8 cellular contexts compared by ENCODE assay signal in the genomic region with DNA sequence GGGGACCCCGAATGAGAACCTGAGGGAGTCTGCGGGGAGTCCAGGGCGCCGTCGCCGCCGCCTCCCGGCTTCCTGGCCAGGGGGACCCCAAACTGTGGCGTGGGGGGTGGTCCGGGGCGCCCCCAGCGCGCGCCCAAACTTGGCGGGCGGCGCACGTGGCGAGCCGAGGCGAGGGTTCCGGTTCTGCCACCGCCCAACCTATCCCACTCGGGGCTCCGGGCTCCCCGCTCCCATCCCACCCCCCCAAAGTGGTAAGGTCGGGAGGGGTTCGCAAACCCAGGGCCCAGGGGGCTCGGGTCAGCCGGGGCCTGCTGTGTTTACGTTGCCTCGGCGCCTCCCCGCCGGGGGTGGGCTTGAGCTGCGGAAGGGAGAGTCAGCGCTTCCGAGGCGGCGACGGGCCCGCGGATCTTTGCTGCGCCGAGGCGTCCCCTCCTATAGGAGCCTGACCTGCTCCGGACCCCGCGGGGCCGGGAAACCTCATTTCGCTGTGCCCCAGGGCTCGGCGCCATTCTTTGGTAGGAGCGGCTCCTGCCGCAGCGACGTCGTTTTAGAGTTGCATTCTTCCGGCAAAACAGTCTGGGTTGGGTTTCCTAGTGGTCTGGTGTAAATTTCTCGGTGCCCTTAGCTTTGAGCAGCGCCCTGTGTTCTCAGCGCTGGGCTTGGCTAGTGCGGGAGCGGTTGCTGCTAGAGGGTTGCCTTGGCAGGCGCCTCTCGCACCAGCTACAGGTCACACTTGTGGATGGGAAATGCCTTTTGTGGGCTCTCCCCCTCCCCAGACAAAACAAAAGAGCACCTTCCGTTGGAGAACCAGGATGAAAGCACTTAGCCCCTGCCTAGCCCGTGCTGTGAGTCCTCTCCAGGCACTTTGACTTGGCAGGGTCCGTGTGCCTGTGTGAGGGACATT. TPM values are rescaled to one million over a fixed set of nuclear protein-coding genes. Genes with fewer than 3 reads are reported as not detected.
DNase-seq lines count a peak whose midpoint lies in the region; TF ChIP-seq lines count a peak whose summit lies in the region.

No MANE protein-coding gene starts in this region.

- H3K36me3 ChIP-seq in cardiac muscle cell: no peaks in the 10 kb centered on the region
- H3K36me3 ChIP-seq in rectal smooth muscle tissue (ENCODE audit: control insufficient read depth, insufficient read depth, low read length): peaks cover 2% of the 10 kb centered on the region

- no peaks in the 10 kb centered on the region for H3K9me3 Mint-ChIP-seq in activated naive CD4-positive, alpha-beta T cell treated with anti-CD3 and anti-CD28 coated beads, Interleukin-2, amount 10 ng/mL, durations not matched to agents 7 days and 5 days

- no peaks in the 10 kb centered on the region for H3K9me3 ChIP-seq in cardiac muscle cell (ENCODE audit: low read depth)

- H3K4me3 ChIP-seq in cardiac muscle cell (peak overlapping the region; percentile 81), rectal smooth muscle tissue (ENCODE audit: low read length) (peak overlapping the region; percentile 57)

- H3K36me3 Mint-ChIP-seq in activated naive CD4-positive, alpha-beta T cell treated with anti-CD3 and anti-CD28 coated beads, Interleukin-2, amount 10 ng/mL, durations not matched to agents 7 days and 5 days: peaks cover 23% of the 10 kb centered on the region

- H3K4me3 Mint-ChIP-seq in activated naive CD4-positive, alpha-beta T cell treated with anti-CD3 and anti-CD28 coated beads, Interleukin-2, amount 10 ng/mL, durations not matched to agents 7 days and 5 days: peak overlapping the region; percentile 82

- peaks cover 13% of the 10 kb centered on the region for H3K4me1 ChIP-seq in cardiac muscle cell (ENCODE audit: low read depth)
- peaks cover 21% of the 10 kb centered on the region for H3K4me1 ChIP-seq in rectal smooth muscle tissue (ENCODE audit: control insufficient read depth, insufficient read depth, low read length)

- CTCF ChIA-PET in activated naive CD4-positive, alpha-beta T cell treated with anti-CD3 and anti-CD28 coated beads, Interleukin-2, amount 10 ng/mL, durations not matched to agents 7 days and 5 days (lab: Charles Lee): no interaction called here

- DNase-seq in DMS53 (lab: John Stamatoyannopoulos, UW) (peak; percentile 64), DMS53 treated with DMSO at 0.1 percent for 48 hours (lab: John Stamatoyannopoulos, UW; ENCODE audit: unreplicated experiment) (no peak), cardiac muscle cell (ENCODE audit: low read depth in 1 of 2, low spot score in 1 of 2) (peak; percentile 62 to 70), middle frontal gyrus (ENCODE audit: extremely low spot score, low spot score) (no peak), HuH-7 (ENCODE audit: low spot score) (no peak)
- peak; percentile 70 for DNase-seq in activated naive CD4-positive, alpha-beta T cell treated with anti-CD3 and anti-CD28 coated beads, Interleukin-2, amount 10 ng/mL, durations not matched to agents 7 days and 5 days

- H3K27me3 ChIP-seq in cardiac muscle cell: no peaks in the 10 kb centered on the region
- no peaks in the 10 kb centered on the region for H3K27me3 ChIP-seq in rectal smooth muscle tissue (ENCODE audit: control insufficient read depth, insufficient read depth, low read length)

- peaks cover 5% of the 10 kb centered on the region for H3K27me3 Mint-ChIP-seq in activated naive CD4-positive, alpha-beta T cell treated with anti-CD3 and anti-CD28 coated beads, Interleukin-2, amount 10 ng/mL, durations not matched to agents 7 days and 5 days

- H3K27ac Mint-ChIP-seq in activated naive CD4-positive, alpha-beta T cell treated with anti-CD3 and anti-CD28 coated beads, Interleukin-2, amount 10 ng/mL, durations not matched to agents 7 days and 5 days: peak overlapping the region; percentile 87

- H3K27ac ChIP-seq in cardiac muscle cell (peak overlapping the region; percentile 94), rectal smooth muscle tissue (ENCODE audit: low read depth, low read length) (peak overlapping the region; percentile 83)

- peaks cover 53% of the 10 kb centered on the region for H3K4me1 Mint-ChIP-seq in activated naive CD4-positive, alpha-beta T cell treated with anti-CD3 and anti-CD28 coated beads, Interleukin-2, amount 10 ng/mL, durations not matched to agents 7 days and 5 days

- H3K9ac ChIP-seq in rectal smooth muscle tissue (ENCODE audit: low read length): peak overlapping the region; percentile 62

- TF ChIP-seq CTCF in cardiac muscle cell (IDR thresholded peaks at IDR 0.05; ENCODE audit: low read depth, low read length): no peak

TF ChIP-seq in PFSK-1, 5 proteins besides CTCF, POLR2A, EP300 and RAD21:
- TF ChIP-seq, protein P1, sequence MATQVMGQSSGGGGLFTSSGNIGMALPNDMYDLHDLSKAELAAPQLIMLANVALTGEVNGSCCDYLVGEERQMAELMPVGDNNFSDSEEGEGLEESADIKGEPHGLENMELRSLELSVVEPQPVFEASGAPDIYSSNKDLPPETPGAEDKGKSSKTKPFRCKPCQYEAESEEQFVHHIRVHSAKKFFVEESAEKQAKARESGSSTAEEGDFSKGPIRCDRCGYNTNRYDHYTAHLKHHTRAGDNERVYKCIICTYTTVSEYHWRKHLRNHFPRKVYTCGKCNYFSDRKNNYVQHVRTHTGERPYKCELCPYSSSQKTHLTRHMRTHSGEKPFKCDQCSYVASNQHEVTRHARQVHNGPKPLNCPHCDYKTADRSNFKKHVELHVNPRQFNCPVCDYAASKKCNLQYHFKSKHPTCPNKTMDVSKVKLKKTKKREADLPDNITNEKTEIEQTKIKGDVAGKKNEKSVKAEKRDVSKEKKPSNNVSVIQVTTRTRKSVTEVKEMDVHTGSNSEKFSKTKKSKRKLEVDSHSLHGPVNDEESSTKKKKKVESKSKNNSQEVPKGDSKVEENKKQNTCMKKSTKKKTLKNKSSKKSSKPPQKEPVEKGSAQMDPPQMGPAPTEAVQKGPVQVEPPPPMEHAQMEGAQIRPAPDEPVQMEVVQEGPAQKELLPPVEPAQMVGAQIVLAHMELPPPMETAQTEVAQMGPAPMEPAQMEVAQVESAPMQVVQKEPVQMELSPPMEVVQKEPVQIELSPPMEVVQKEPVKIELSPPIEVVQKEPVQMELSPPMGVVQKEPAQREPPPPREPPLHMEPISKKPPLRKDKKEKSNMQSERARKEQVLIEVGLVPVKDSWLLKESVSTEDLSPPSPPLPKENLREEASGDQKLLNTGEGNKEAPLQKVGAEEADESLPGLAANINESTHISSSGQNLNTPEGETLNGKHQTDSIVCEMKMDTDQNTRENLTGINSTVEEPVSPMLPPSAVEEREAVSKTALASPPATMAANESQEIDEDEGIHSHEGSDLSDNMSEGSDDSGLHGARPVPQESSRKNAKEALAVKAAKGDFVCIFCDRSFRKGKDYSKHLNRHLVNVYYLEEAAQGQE (IDR thresholded peaks at IDR 0.05; ENCODE audit: insufficient read depth in 1 of 2, low read depth in 2 of 2, low read length in 2 of 2): 0 out of 4 replicates have a peak, but pooled peaks of 1 of the 2 experiments have one; percentile 29
- TF ChIP-seq FOXP2 (optimal IDR thresholded peaks at IDR 0.05; ENCODE audit: borderline replicate concordance, extremely low read depth, extremely low read length, insufficient read depth) (no peak), SIN3A (IDR thresholded peaks at IDR 0.05; ENCODE audit: borderline replicate concordance, insufficient read depth, low read length) (peak; percentile 80; the same call in 1 of the 2 replicates)
TF ChIP-seq in PFSK-1: peak in this region for 2.

RNA-seq across cellular contexts. Expression of gene DAZAP1, which starts 1.2 kb away (rescaled TPM):
- polyA plus RNA-seq in PFSK-1 (2012; ENCODE audit: insufficient read length, low read depth): 189 TPM
- total RNA-seq in cardiac muscle cell: 103 and 112 TPM in 2 replicates
- 41.8 and 43.0 TPM in 2 replicates for polyA plus RNA-seq in cardiac muscle cell

RNA-seq across cellular contexts. Expression of gene GAMT, which starts 7.2 kb away (rescaled TPM):
- polyA plus RNA-seq in PFSK-1 (2012; ENCODE audit: insufficient read length, low read depth): 160 TPM
- total RNA-seq in cardiac muscle cell: 197 and 231 TPM in 2 replicates
- 180 and 231 TPM in 2 replicates for polyA plus RNA-seq in cardiac muscle cell

RNA-seq across cellular contexts. Expression of gene NDUFS7, which starts 24.8 kb away (rescaled TPM):
- polyA plus RNA-seq in PFSK-1 (2012; ENCODE audit: insufficient read length, low read depth): 475 TPM
- 264 and 266 TPM in 2 replicates for total RNA-seq in cardiac muscle cell
- polyA plus RNA-seq in cardiac muscle cell: 455 and 472 TPM in 2 replicates

RNA-seq across cellular contexts. Expression of gene RPS15, which starts 29.6 kb away (rescaled TPM):
- polyA plus RNA-seq in PFSK-1 (2012; ENCODE audit: insufficient read length, low read depth): 2,659 TPM
- 3,563 and 6,817 TPM in 2 replicates for total RNA-seq in cardiac muscle cell
- polyA plus RNA-seq in cardiac muscle cell: 1,008 and 1,129 TPM in 2 replicates

RNA-seq across cellular contexts. Expression of gene APC2, which starts 41.4 kb away (rescaled TPM):
- 7.4 TPM for polyA plus RNA-seq in PFSK-1 (2012; ENCODE audit: insufficient read length, low read depth)
- total RNA-seq in cardiac muscle cell: 0.42 and 1.3 TPM in 2 replicates
- 0.27 and 0.94 TPM in 2 replicates for polyA plus RNA-seq in cardiac muscle cell

Comparison
In these comparisons a context has a peak if more than half of its experiments do, and no peak if none do; other contexts are left out.
1. DNase-seq: peak in DMS53 (single experiment), activated naive CD4-positive, alpha-beta T cell treated with anti-CD3 and anti-CD28 coated beads, Interleukin-2, amount 10 ng/mL, durations not matched to agents 7 days and 5 days (single experiment) and cardiac muscle cell (2 of 2); none in DMS53 treated with DMSO at 0.1 percent for 48 hours (single experiment), middle frontal gyrus (single experiment) and HuH-7 (single experiment).